ENCODE assay signal across 10 cellular contexts in genomic region chr16:81797443-81797842, GRCh38. TPM values are rescaled to one million over a fixed set of nuclear protein-coding genes. Genes with fewer than 3 reads are reported as not detected.
DNase-seq lines count a peak whose midpoint lies in the region; ATAC-seq and TF ChIP-seq lines count a peak whose summit lies in the region.
"Had no signal": no experiment of that assay in that cellular context is flagged by ENCODE, and none has a peak within 500 bp of the region (broad histone marks: within the 10 kb centered on the region; RNA-seq: fewer than 3 reads in every experiment).

No MANE protein-coding gene starts in this region.

- H3K4me1 ChIP-seq in naive thymus-derived CD4-positive, alpha-beta T cell (ENCODE audit: control insufficient read depth in 2 of 2, insufficient read depth in 2 of 2, low read length in 2 of 2): peaks cover 0 to 16% of the 10 kb centered on the region in 2 donors

- no peaks in the 10 kb centered on the region for H3K36me3 ChIP-seq in naive thymus-derived CD4-positive, alpha-beta T cell (ENCODE audit: control insufficient read depth in 2 of 3, insufficient read depth in 3 of 3, low read length in 3 of 3)
- no peaks in the 10 kb centered on the region for H3K36me3 ChIP-seq in H7 (replicated peaks; ENCODE audit: control insufficient read depth, insufficient read depth, low read length)
- H3K36me3 ChIP-seq: thoracic aorta had no signal

- no peaks in the 10 kb centered on the region for H3K9me3 ChIP-seq in naive thymus-derived CD4-positive, alpha-beta T cell (ENCODE audit: control insufficient read depth in 2 of 3, low read length in 3 of 3)
- H3K9me3 ChIP-seq: thoracic aorta had no signal

- intact Hi-C loops in naive thymus-derived CD4-positive, alpha-beta T cell (cut with micrococcal nuclease): no loop called here

- H3K27ac Mint-ChIP-seq in naive thymus-derived CD4-positive, alpha-beta T cell: peak overlapping the region in 1 of 9 donors; percentile 90
- H3K27ac Mint-ChIP-seq in progenitor cell of endocrine pancreas: no peak overlapping the region

- H3K36me3 Mint-ChIP-seq in naive thymus-derived CD4-positive, alpha-beta T cell: no peaks in the 10 kb centered on the region
- no peaks in the 10 kb centered on the region for H3K36me3 Mint-ChIP-seq in progenitor cell of endocrine pancreas (ENCODE audit: insufficient read depth)

- H3K4me3 Mint-ChIP-seq in naive thymus-derived CD4-positive, alpha-beta T cell: no peak overlapping the region
- H3K4me3 Mint-ChIP-seq in progenitor cell of endocrine pancreas (ENCODE audit: low read depth): no peak overlapping the region
- H3K4me3 Mint-ChIP-seq: nephron had no signal

- TF ChIP-seq CTCF in progenitor cell of endocrine pancreas (IDR thresholded peaks at IDR 0.05; ENCODE audit: unreplicated experiment): no peak

- no peaks in the 10 kb centered on the region for H3K9me3 Mint-ChIP-seq in naive thymus-derived CD4-positive, alpha-beta T cell
- no peaks in the 10 kb centered on the region for H3K9me3 Mint-ChIP-seq in progenitor cell of endocrine pancreas (ENCODE audit: low read depth)
- H3K9me3 Mint-ChIP-seq: nephron had no signal

- no peak overlapping the region for H3K27ac ChIP-seq in naive thymus-derived CD4-positive, alpha-beta T cell (ENCODE audit: low read depth, low read length)
- H3K27ac ChIP-seq: thoracic aorta had no signal

- H3K4me1 Mint-ChIP-seq in naive thymus-derived CD4-positive, alpha-beta T cell: peaks cover 0 to 24% (median 10%) of the 10 kb centered on the region in 7 donors
- H3K4me1 Mint-ChIP-seq in progenitor cell of endocrine pancreas (ENCODE audit: low read depth): no peaks in the 10 kb centered on the region

- CTCF ChIA-PET in naive thymus-derived CD4-positive, alpha-beta T cell (lab: Charles Lee): no interaction called here

- DNase-seq in NOMO-1 treated with dmso at 0.1 percent for 144 hours (lab: John Stamatoyannopoulos, UW; ENCODE audit: unreplicated experiment) (peak; percentile 40), progenitor cell of endocrine pancreas (ENCODE audit: low spot score, unreplicated experiment) (no peak), retina (no peak), H7 (no peak)
- DNase-seq in naive thymus-derived CD4-positive, alpha-beta T cell: no peak
- no peak for DNase-seq in stimulated activated CD4-positive, alpha-beta T cell treated with anti-CD3 and anti-CD28 coated beads, Interleukin-4, amount 100 ng/mL, for 4 hours

- H3K4me3 ChIP-seq in naive thymus-derived CD4-positive, alpha-beta T cell (ENCODE audit: low read length): no peak overlapping the region
- no peak overlapping the region for H3K4me3 ChIP-seq in H7 (ENCODE audit: insufficient read depth, low read depth, low read length)
- H3K4me3 ChIP-seq: thoracic aorta had no signal

- POLR2A ChIA-PET in naive thymus-derived CD4-positive, alpha-beta T cell (lab: Charles Lee): no interaction called here

- ATAC-seq in GM19023 (IDR thresholded peaks at IDR 0.05; ENCODE audit: unreplicated experiment): peak; percentile 49
- ATAC-seq in HG02763 (IDR thresholded peaks at IDR 0.05; ENCODE audit: unreplicated experiment): peak; percentile 46
- ATAC-seq in naive thymus-derived CD4-positive, alpha-beta T cell: peak; percentile 84

- no peaks in the 10 kb centered on the region for H3K27me3 ChIP-seq in naive thymus-derived CD4-positive, alpha-beta T cell (ENCODE audit: control insufficient read depth in 2 of 2, insufficient read depth in 2 of 2, low read length in 2 of 2)
- no peaks in the 10 kb centered on the region for H3K27me3 ChIP-seq in H7 (ENCODE audit: control insufficient read depth, insufficient read depth, low read length)

- H3K27me3 Mint-ChIP-seq in naive thymus-derived CD4-positive, alpha-beta T cell: peaks cover 0 to 3% (median 0%) of the 10 kb centered on the region in 5 donors
- peaks cover 4% of the 10 kb centered on the region for H3K27me3 Mint-ChIP-seq in progenitor cell of endocrine pancreas

RNA-seq across cellular contexts. Expression of gene PLCG2, which starts 18.4 kb away (rescaled TPM):
- 10 to 100 TPM in 2 of 5 experiments, 1 to 10 TPM in 3; 1.4 to 85.8 (median 5.9) TPM for total RNA-seq in naive thymus-derived CD4-positive, alpha-beta T cell
- polyA plus RNA-seq in naive thymus-derived CD4-positive, alpha-beta T cell: under 1 TPM; 0.07 to 0.33 TPM
- 9.1 and 10.3 TPM in 2 replicates for total RNA-seq in progenitor cell of endocrine pancreas
- 2.5 and 2.7 TPM in 2 replicates for total RNA-seq in H7 (2014; rRNA removed; shearing (Covaris generic))
